10 cellular contexts compared by ENCODE assay signal in genomic region chr18:55268146-55268545, GRCh38.
DNase-seq lines count a peak whose midpoint lies in the region; ATAC-seq lines count a peak whose summit lies in the region.
"Had no signal": no experiment of that assay in that cellular context is flagged by ENCODE, and none has a peak within 500 bp of the region (broad histone marks: within the 10 kb centered on the region; RNA-seq: fewer than 3 reads in every experiment).

No MANE protein-coding gene starts in this region.

- intact Hi-C loops in posterior vena cava (cut with DNase I), result no loop called here

- no peaks in the 10 kb centered on the region for H3K9me3 Mint-ChIP-seq in memory B cell
- H3K9me3 Mint-ChIP-seq in activated T-helper 17 cell treated with anti-CD3 and anti-CD28 coated beads, Interleukin-2, amount 50 U/mL, for 72 hours, result peaks cover 3% of the 10 kb centered on the region

- H3K4me3 Mint-ChIP-seq in memory B cell, result peak overlapping the region; percentile 69
- no peak overlapping the region for H3K4me3 Mint-ChIP-seq in activated T-helper 17 cell treated with anti-CD3 and anti-CD28 coated beads, Interleukin-2, amount 50 U/mL, for 72 hours

- no peaks in the 10 kb centered on the region for H3K27me3 Mint-ChIP-seq in memory B cell
- H3K27me3 Mint-ChIP-seq in activated T-helper 17 cell treated with anti-CD3 and anti-CD28 coated beads, Interleukin-2, amount 50 U/mL, for 72 hours, result no peaks in the 10 kb centered on the region

- peak overlapping the region; percentile 98 for H3K27ac Mint-ChIP-seq in memory B cell
- no peak overlapping the region for H3K27ac Mint-ChIP-seq in activated T-helper 17 cell treated with anti-CD3 and anti-CD28 coated beads, Interleukin-2, amount 50 U/mL, for 72 hours

- DNase-seq in memory B cell (ENCODE audit: low spot score in 2 of 2), result peak in 1 of 2 donors; percentile 56
- DNase-seq in NCI-H2196 (lab: John Stamatoyannopoulos, UW; ENCODE audit: unreplicated experiment), result no peak
- no peak for DNase-seq in posterior vena cava (ENCODE audit: low spot score)
- no peak for DNase-seq in activated naive CD4-positive, alpha-beta T cell treated with anti-CD3 and anti-CD28 coated beads, Interleukin-2, amount 50 U/mL, for 16 hours
- DNase-seq: activated CD8-positive, alpha-beta memory T cell treated with anti-CD3 and anti-CD28 coated beads, Interleukin-2, amount 50 U/mL, for 48 hours; NCI-H524 treated with DMSO at 0.1 percent for 48 hours had no signal

- peaks cover 59% of the 10 kb centered on the region for H3K4me1 Mint-ChIP-seq in memory B cell
- no peaks in the 10 kb centered on the region for H3K4me1 Mint-ChIP-seq in activated T-helper 17 cell treated with anti-CD3 and anti-CD28 coated beads, Interleukin-2, amount 50 U/mL, for 72 hours

- ATAC-seq in GM18511 (IDR thresholded peaks at IDR 0.05; ENCODE audit: unreplicated experiment) (peak; percentile 73), GM21723 (IDR thresholded peaks at IDR 0.05; ENCODE audit: unreplicated experiment) (peak; percentile 81), HG03469 (IDR thresholded peaks at IDR 0.05; ENCODE audit: unreplicated experiment) (peak; percentile 75), memory B cell (ENCODE audit: low read depth) (peak; percentile 84)
- ATAC-seq in activated T-helper 17 cell treated with anti-CD3 and anti-CD28 coated beads, Interleukin-2, amount 50 U/mL, for 72 hours (replicated peaks), result no peak

- peaks cover 44% of the 10 kb centered on the region for H3K36me3 Mint-ChIP-seq in memory B cell
- H3K36me3 Mint-ChIP-seq in activated T-helper 17 cell treated with anti-CD3 and anti-CD28 coated beads, Interleukin-2, amount 50 U/mL, for 72 hours (ENCODE audit: low read depth), result no peaks in the 10 kb centered on the region
